1 cellular context compared by ENCODE assay signal in the genomic region with DNA sequence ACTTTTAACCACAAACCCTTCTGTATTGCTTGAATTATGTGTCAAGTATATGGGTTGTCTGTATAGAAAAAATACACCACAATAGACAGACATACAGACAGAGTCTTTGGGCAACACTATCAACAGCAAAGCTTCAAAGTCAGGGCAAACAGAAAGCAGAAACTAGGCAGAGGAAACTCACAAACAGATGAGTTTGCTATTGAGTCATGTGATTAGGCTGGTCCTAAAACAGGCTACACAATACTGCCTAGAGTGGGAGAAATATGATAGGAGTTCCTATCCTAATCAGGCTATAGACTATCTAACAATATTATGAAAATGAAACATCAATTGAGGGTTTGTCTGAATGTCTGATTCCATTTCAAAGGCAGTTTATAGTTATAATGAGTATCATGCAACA.
TF ChIP-seq lines count a peak whose summit lies in the region.

No MANE protein-coding gene starts in this region.

TF ChIP-seq in SK-N-SH treated with all-trans-retinoic acid at 6 μM for 48 hours, 23 proteins besides CTCF, POLR2A, EP300 and RAD21 (continued from another document):
- TF ChIP-seq, protein P1, sequence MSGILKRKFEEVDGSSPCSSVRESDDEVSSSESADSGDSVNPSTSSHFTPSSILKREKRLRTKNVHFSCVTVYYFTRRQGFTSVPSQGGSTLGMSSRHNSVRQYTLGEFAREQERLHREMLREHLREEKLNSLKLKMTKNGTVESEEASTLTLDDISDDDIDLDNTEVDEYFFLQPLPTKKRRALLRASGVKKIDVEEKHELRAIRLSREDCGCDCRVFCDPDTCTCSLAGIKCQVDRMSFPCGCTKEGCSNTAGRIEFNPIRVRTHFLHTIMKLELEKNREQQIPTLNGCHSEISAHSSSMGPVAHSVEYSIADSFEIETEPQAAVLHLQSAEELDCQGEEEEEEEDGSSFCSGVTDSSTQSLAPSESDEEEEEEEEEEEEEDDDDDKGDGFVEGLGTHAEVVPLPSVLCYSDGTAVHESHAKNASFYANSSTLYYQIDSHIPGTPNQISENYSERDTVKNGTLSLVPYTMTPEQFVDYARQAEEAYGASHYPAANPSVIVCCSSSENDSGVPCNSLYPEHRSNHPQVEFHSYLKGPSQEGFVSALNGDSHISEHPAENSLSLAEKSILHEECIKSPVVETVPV (CRISPR knock-in tag; IDR thresholded peaks at IDR 0.05): no peak
- no peak for TF ChIP-seq ISL1 (CRISPR knock-in tag; IDR thresholded peaks at IDR 0.05)
- TF ChIP-seq ZNF8 (CRISPR knock-in tag; IDR thresholded peaks at IDR 0.05): no peak
- no peak for TF ChIP-seq PPARA (CRISPR knock-in tag; IDR thresholded peaks at IDR 0.05; ENCODE audit: borderline replicate concordance)
- TF ChIP-seq SNAI2 (CRISPR knock-in tag; IDR thresholded peaks at IDR 0.05): no peak
- TF ChIP-seq, protein P2, sequence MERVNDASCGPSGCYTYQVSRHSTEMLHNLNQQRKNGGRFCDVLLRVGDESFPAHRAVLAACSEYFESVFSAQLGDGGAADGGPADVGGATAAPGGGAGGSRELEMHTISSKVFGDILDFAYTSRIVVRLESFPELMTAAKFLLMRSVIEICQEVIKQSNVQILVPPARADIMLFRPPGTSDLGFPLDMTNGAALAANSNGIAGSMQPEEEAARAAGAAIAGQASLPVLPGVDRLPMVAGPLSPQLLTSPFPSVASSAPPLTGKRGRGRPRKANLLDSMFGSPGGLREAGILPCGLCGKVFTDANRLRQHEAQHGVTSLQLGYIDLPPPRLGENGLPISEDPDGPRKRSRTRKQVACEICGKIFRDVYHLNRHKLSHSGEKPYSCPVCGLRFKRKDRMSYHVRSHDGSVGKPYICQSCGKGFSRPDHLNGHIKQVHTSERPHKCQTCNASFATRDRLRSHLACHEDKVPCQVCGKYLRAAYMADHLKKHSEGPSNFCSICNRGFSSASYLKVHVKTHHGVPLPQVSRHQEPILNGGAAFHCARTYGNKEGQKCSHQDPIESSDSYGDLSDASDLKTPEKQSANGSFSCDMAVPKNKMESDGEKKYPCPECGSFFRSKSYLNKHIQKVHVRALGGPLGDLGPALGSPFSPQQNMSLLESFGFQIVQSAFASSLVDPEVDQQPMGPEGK (CRISPR knock-in tag; IDR thresholded peaks at IDR 0.05; ENCODE audit: borderline replicate concordance): no peak
- TF ChIP-seq OSR1 (CRISPR knock-in tag; IDR thresholded peaks at IDR 0.05): no peak
- TF ChIP-seq TOX (CRISPR knock-in tag; IDR thresholded peaks at IDR 0.05; ENCODE audit: borderline replicate concordance): no peak
- no peak for TF ChIP-seq ZFP30 (CRISPR knock-in tag; IDR thresholded peaks at IDR 0.05)
- no peak for TF ChIP-seq ZNF565 (CRISPR knock-in tag; conservative IDR thresholded peaks at IDR 0.05; ENCODE audit: low read depth)
